ENCODE assay signal across 1 cellular context in the genomic region with DNA sequence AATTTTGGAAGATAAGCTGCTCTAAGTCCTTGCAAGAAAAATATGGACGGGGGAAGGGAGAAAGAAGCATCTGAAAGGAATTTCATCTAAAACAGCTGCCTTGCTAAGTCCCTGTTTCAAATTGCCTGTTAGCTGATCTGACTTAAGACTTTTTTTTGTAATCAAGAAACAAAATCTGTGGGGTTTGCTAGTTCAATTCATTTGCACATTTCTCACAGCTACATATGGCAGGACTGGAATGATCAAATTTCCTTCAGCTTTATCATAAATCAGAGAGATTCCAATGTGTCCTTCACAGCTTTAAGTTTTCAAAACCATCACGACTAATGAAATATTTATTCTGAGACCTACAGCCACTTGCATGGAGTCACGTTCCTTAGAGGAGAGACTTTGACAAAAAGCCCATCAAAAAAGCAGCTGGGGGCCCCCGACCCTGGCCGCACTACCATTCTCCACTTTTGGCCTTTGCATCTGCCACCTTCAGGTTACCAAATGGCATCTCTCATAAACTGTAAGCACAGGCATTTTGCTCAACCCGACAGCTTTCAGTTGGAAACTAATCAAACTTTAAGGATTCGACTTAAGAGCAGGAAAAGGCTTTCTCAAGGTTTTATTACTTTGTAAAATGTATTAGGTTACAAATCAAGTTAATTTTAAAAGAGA.
A peak's percentile ranks its signal among the peaks of the same experiment; 100 is the strongest.
TF ChIP-seq lines count a peak whose summit lies in the region.

No MANE protein-coding gene starts in this region.

TF ChIP-seq in IMR-90, 13 proteins besides CTCF, POLR2A, EP300 and RAD21:
- TF ChIP-seq MAFK (IDR thresholded peaks at IDR 0.05; ENCODE audit: low read depth, low read length) = no peak
- TF ChIP-seq BHLHE40 (IDR thresholded peaks at IDR 0.05; ENCODE audit: low read depth, low read length) = 0 out of 2 replicates have a peak, but pooled peaks have one; percentile 14
